Comparison of ENCODE assay signal across 8 cellular contexts in the genomic region with DNA sequence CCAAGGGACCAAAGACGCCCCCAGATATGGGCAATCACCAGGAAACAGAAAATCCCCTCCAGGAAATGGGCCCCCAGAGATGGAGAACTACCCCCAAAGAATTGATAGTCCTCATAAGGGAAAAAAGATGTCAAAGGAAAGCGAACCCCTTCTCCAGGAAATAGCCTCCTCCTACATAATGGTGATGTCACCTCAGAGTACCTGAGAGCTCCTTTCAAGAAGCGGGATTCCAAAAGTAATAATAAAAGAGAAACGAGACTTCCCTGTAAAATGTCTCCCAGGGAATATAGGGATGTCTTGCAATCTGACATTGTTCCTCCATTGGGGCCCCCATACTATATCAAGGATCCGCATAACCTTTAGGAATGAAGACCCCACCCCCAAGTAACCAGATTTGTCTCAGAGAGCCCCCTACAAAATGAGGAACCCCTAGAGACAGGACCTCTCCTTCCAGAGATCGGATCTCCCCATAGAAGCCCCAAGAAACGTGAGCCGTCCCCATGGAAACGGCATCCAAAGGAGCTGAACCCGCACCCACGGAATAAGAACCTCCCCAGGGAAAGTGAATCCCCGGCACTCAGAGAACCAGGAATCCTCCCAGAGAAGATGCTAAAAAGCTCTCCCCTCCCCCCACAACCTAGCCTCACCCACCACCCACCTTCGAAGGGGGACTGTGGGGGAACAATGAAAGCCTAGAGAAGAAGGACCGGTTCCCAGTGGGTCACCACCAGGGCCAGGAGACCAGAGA. TPM values are rescaled to one million over a fixed set of nuclear protein-coding genes. Genes with fewer than 3 reads are reported as not detected.
A peak's percentile ranks its signal among the peaks of the same experiment; 100 is the strongest.
DNase-seq lines count a peak whose midpoint lies in the region; ATAC-seq and TF ChIP-seq lines count a peak whose summit lies in the region.

No MANE protein-coding gene starts in this region.

- peak overlapping the region; percentile 50 to 74 for H3K27ac ChIP-seq in testis

- TF ChIP-seq POLR2A in testis (IDR thresholded peaks at IDR 0.05): no peak

- H3K27ac Mint-ChIP-seq in activated T-helper 2 cell treated with anti-CD3 and anti-CD28 coated beads, Interferon-gamma antibody, Interleukin-2, Interleukin-4, amounts not matched to agents 10 μg/mL and 5 μg/mL and 100 μg/mL, durations not matched to agents 14 hours and 24 hours and 36 hours: peak overlapping the region; percentile 91

- H3K9me3 Mint-ChIP-seq in activated T-cell treated with anti-CD3 and anti-CD28 coated beads, Interleukin-2, amount 50 U/mL, for 4 hours: no peaks in the 10 kb centered on the region
- no peaks in the 10 kb centered on the region for H3K9me3 Mint-ChIP-seq in activated T-helper 2 cell treated with anti-CD3 and anti-CD28 coated beads, Interferon-gamma antibody, Interleukin-2, Interleukin-4, amounts not matched to agents 10 μg/mL and 5 μg/mL and 100 μg/mL, durations not matched to agents 14 hours and 24 hours and 36 hours

- WGBS in testis, 2 donors: 22% methylated on average over 14 of the region's 14 CpGs

- intact Hi-C loops in activated T-helper 2 cell treated with anti-CD3 and anti-CD28 coated beads, Interferon-gamma antibody, Interleukin-2, Interleukin-4, amounts not matched to agents 10 μg/mL and 5 μg/mL and 100 μg/mL, durations not matched to agents 14 hours and 24 hours and 36 hours (cut with micrococcal nuclease): loop anchor here (2.0 to 5.0 kb wide), 4 partner anchors 35 to 463 kb away; a partner anchor contains a TSS
- intact Hi-C loops in testis (cut with DNase I; ENCODE audit: low total_unique reads): no loop called here

- peaks cover 3% of the 10 kb centered on the region for H3K36me3 Mint-ChIP-seq in activated T-cell treated with anti-CD3 and anti-CD28 coated beads, Interleukin-2, amount 50 U/mL, for 4 hours (ENCODE audit: insufficient read depth)
- peaks cover 35% of the 10 kb centered on the region for H3K36me3 Mint-ChIP-seq in activated T-helper 2 cell treated with anti-CD3 and anti-CD28 coated beads, Interferon-gamma antibody, Interleukin-2, Interleukin-4, amounts not matched to agents 10 μg/mL and 5 μg/mL and 100 μg/mL, durations not matched to agents 14 hours and 24 hours and 36 hours (ENCODE audit: low read depth)

- no peaks in the 10 kb centered on the region for H3K27me3 Mint-ChIP-seq in activated T-cell treated with anti-CD3 and anti-CD28 coated beads, Interleukin-2, amount 50 U/mL, for 4 hours (ENCODE audit: low read depth)
- no peaks in the 10 kb centered on the region for H3K27me3 Mint-ChIP-seq in activated T-helper 2 cell treated with anti-CD3 and anti-CD28 coated beads, Interferon-gamma antibody, Interleukin-2, Interleukin-4, amounts not matched to agents 10 μg/mL and 5 μg/mL and 100 μg/mL, durations not matched to agents 14 hours and 24 hours and 36 hours (ENCODE audit: low read depth)

- no peaks in the 10 kb centered on the region for H3K27me3 ChIP-seq in kidney epithelial cell (ENCODE audit: control insufficient read depth, insufficient read depth, low read length)
- H3K27me3 ChIP-seq in testis: no peaks in the 10 kb centered on the region

- DNase-seq in activated T-cell treated with anti-CD3 and anti-CD28 coated beads, Interleukin-2, amount 50 U/mL, for 4 hours: no peak
- DNase-seq in activated T-cell treated with anti-CD3 and anti-CD28 coated beads, Interleukin-2, amount 50 U/mL, for 1 hour: no peak
- DNase-seq in activated T-helper 2 cell treated with anti-CD3 and anti-CD28 coated beads, Interferon-gamma antibody, Interleukin-2, Interleukin-4, amounts not matched to agents 10 μg/mL and 5 μg/mL and 100 μg/mL, durations not matched to agents 14 hours and 24 hours and 36 hours (ENCODE audit: low spot score): no peak
- no peak for DNase-seq in kidney epithelial cell (ENCODE audit: low read depth)
- no peak for DNase-seq in testis
- DNase-seq in COR-L47 (lab: John Stamatoyannopoulos, UW): no peak
- DNase-seq in NCI-H2107 (lab: John Stamatoyannopoulos, UW): no peak
- DNase-seq in NCI-H1930 (lab: John Stamatoyannopoulos, UW): no peak

- ATAC-seq in activated T-cell treated with anti-CD3 and anti-CD28 coated beads, Interleukin-2, amount 50 U/mL, for 4 hours: no peak

- H3K9me3 ChIP-seq in testis: no peaks in the 10 kb centered on the region

- H3K4me3 ChIP-seq in kidney epithelial cell (ENCODE audit: low read depth, low read length) (peak overlapping the region; percentile 66), testis (peak overlapping the region; percentile 67 to 76)

- peaks cover 46% of the 10 kb centered on the region for H3K4me1 Mint-ChIP-seq in activated T-cell treated with anti-CD3 and anti-CD28 coated beads, Interleukin-2, amount 50 U/mL, for 4 hours (ENCODE audit: low read depth)
- H3K4me1 Mint-ChIP-seq in activated T-helper 2 cell treated with anti-CD3 and anti-CD28 coated beads, Interferon-gamma antibody, Interleukin-2, Interleukin-4, amounts not matched to agents 10 μg/mL and 5 μg/mL and 100 μg/mL, durations not matched to agents 14 hours and 24 hours and 36 hours (ENCODE audit: low read depth): peaks cover 41% of the 10 kb centered on the region

- no peaks in the 10 kb centered on the region for H3K36me3 ChIP-seq in kidney epithelial cell (ENCODE audit: control insufficient read depth, insufficient read depth, low read length)
- no peaks in the 10 kb centered on the region for H3K36me3 ChIP-seq in testis (ENCODE audit: low read depth, missing control alignments)

- H3K4me3 Mint-ChIP-seq in activated T-cell treated with anti-CD3 and anti-CD28 coated beads, Interleukin-2, amount 50 U/mL, for 4 hours: peak overlapping the region; percentile 91
- H3K4me3 Mint-ChIP-seq in activated T-helper 2 cell treated with anti-CD3 and anti-CD28 coated beads, Interferon-gamma antibody, Interleukin-2, Interleukin-4, amounts not matched to agents 10 μg/mL and 5 μg/mL and 100 μg/mL, durations not matched to agents 14 hours and 24 hours and 36 hours (ENCODE audit: low read depth): peak overlapping the region; percentile 91

- TF ChIP-seq CTCF in kidney epithelial cell (IDR thresholded peaks at IDR 0.05; ENCODE audit: insufficient read depth, low read length, poor library complexity, severe bottlenecking): no peak
- TF ChIP-seq CTCF in testis (IDR thresholded peaks at IDR 0.05): no peak

- H3K4me1 ChIP-seq in testis: peaks cover 27% of the 10 kb centered on the region

RNA-seq across cellular contexts. Expression of a gene that starts 0.9 kb away (rescaled TPM):
- 10 to 100 TPM; 15.3 to 19.8 (median 19.7) TPM for total RNA-seq in activated T-cell treated with anti-CD3 and anti-CD28 coated beads, Interleukin-2, amount 50 U/mL, for 4 hours
- 45.9 and 46.9 TPM in 2 replicates for total RNA-seq in activated T-helper 2 cell treated with anti-CD3 and anti-CD28 coated beads, Interferon-gamma antibody, Interleukin-2, Interleukin-4, amounts not matched to agents 10 μg/mL and 5 μg/mL and 100 μg/mL, durations not matched to agents 14 hours and 24 hours and 36 hours
- total RNA-seq in kidney epithelial cell: 3.6 and 6.2 TPM in 2 replicates
- total RNA-seq in testis: 10 to 100 TPM; 30.6 to 37.2 TPM
- 57.7 TPM for polyA plus RNA-seq in testis (ENCODE audit: insufficient read depth, low read depth, low replicate concordance)

RNA-seq across cellular contexts. Expression of a gene that starts 2.1 kb away (rescaled TPM):
- total RNA-seq in activated T-cell treated with anti-CD3 and anti-CD28 coated beads, Interleukin-2, amount 50 U/mL, for 4 hours: 10 to 100 TPM; 74.2 to 95.4 (median 87.4) TPM
- 66.7 and 69.5 TPM in 2 replicates for total RNA-seq in activated T-helper 2 cell treated with anti-CD3 and anti-CD28 coated beads, Interferon-gamma antibody, Interleukin-2, Interleukin-4, amounts not matched to agents 10 μg/mL and 5 μg/mL and 100 μg/mL, durations not matched to agents 14 hours and 24 hours and 36 hours
- total RNA-seq in kidney epithelial cell: 18.4 and 19.8 TPM in 2 replicates
- total RNA-seq in testis: 10 to 100 TPM; 33.7 to 34.6 TPM
- 48.3 TPM for polyA plus RNA-seq in testis (ENCODE audit: insufficient read depth, low read depth, low replicate concordance)

RNA-seq across cellular contexts. Expression of a gene that starts 19.2 kb away (rescaled TPM):
- under 1 TPM in 2 of 3 donors, not detected in 1; 0.43 to 0.95 TPM for total RNA-seq in activated T-cell treated with anti-CD3 and anti-CD28 coated beads, Interleukin-2, amount 50 U/mL, for 4 hours
- total RNA-seq in activated T-helper 2 cell treated with anti-CD3 and anti-CD28 coated beads, Interferon-gamma antibody, Interleukin-2, Interleukin-4, amounts not matched to agents 10 μg/mL and 5 μg/mL and 100 μg/mL, durations not matched to agents 14 hours and 24 hours and 36 hours: not detected in 2 replicates
- total RNA-seq in kidney epithelial cell (73.7 and 86.8 TPM in 2 replicates), testis (1 to 10 TPM; 6.9 to 7.7 TPM)
- polyA plus RNA-seq in testis (ENCODE audit: insufficient read depth, low read depth, low replicate concordance): 23.3 TPM

RNA-seq across cellular contexts. Expression of a gene that starts 24.2 kb away (rescaled TPM):
- 10 to 100 TPM; 36.3 to 47.1 (median 39.9) TPM for total RNA-seq in activated T-cell treated with anti-CD3 and anti-CD28 coated beads, Interleukin-2, amount 50 U/mL, for 4 hours
- total RNA-seq in activated T-helper 2 cell treated with anti-CD3 and anti-CD28 coated beads, Interferon-gamma antibody, Interleukin-2, Interleukin-4, amounts not matched to agents 10 μg/mL and 5 μg/mL and 100 μg/mL, durations not matched to agents 14 hours and 24 hours and 36 hours: 34.1 and 37.2 TPM in 2 replicates
- total RNA-seq in kidney epithelial cell: 38.5 and 47.1 TPM in 2 replicates
- 10 to 100 TPM; 80.5 to 97.1 TPM for total RNA-seq in testis
- 167 TPM for polyA plus RNA-seq in testis (ENCODE audit: insufficient read depth, low read depth, low replicate concordance)

RNA-seq across cellular contexts. Expression of a gene that starts 50.6 kb away (rescaled TPM):
- under 1 TPM; 0.15 to 0.27 (median 0.24) TPM for total RNA-seq in activated T-cell treated with anti-CD3 and anti-CD28 coated beads, Interleukin-2, amount 50 U/mL, for 4 hours
- 0.23 TPM in 1 of 2 replicates, not detected in the other for total RNA-seq in activated T-helper 2 cell treated with anti-CD3 and anti-CD28 coated beads, Interferon-gamma antibody, Interleukin-2, Interleukin-4, amounts not matched to agents 10 μg/mL and 5 μg/mL and 100 μg/mL, durations not matched to agents 14 hours and 24 hours and 36 hours
- total RNA-seq in kidney epithelial cell (0.08 and 0.62 TPM in 2 replicates), testis (under 1 TPM; 0.12 to 0.31 TPM)
- polyA plus RNA-seq in testis (ENCODE audit: insufficient read depth, low read depth, low replicate concordance): 0.61 TPM
